Comparison of ENCODE assay signal across 1 cellular context in genomic region chr19:39130337-39131254, GRCh38.
A peak's percentile ranks its signal among the peaks of the same experiment; 100 is the strongest.
TF ChIP-seq lines count a peak whose summit lies in the region.

No MANE protein-coding gene starts in this region.

TF ChIP-seq in HEK293, 187 proteins besides CTCF, POLR2A, EP300 and RAD21 (continued from another document and continues in another):
- no peak for TF ChIP-seq ZNF350 (tag by site-specific recombination; IDR thresholded peaks at IDR 0.05)
- no peak for TF ChIP-seq PRDM1 (tag by site-specific recombination; IDR thresholded peaks at IDR 0.05)
- no peak for TF ChIP-seq SCRT1 (tag by site-specific recombination; IDR thresholded peaks at IDR 0.05; ENCODE audit: borderline replicate concordance)
- TF ChIP-seq ZNF510 (tag by site-specific recombination; IDR thresholded peaks at IDR 0.05; ENCODE audit: insufficient replicate concordance): no peak
- no peak for TF ChIP-seq ZNF473 (tag by site-specific recombination; IDR thresholded peaks at IDR 0.05)
- TF ChIP-seq ZNF148 (tag by site-specific recombination; IDR thresholded peaks at IDR 0.05; ENCODE audit: borderline replicate concordance): no peak
- no peak for TF ChIP-seq ZIC2 (tag by site-specific recombination; IDR thresholded peaks at IDR 0.05)
- TF ChIP-seq ZBTB17 (tag by site-specific recombination; IDR thresholded peaks at IDR 0.05): peak; percentile 26; the same call in 1 of the 2 replicates
- TF ChIP-seq ZNF341 (tag by site-specific recombination; IDR thresholded peaks at IDR 0.05; ENCODE audit: low read depth): 0 out of 2 replicates have a peak, but pooled peaks have one; percentile 23
- no peak for TF ChIP-seq ZNF202 (tag by site-specific recombination; IDR thresholded peaks at IDR 0.05; ENCODE audit: borderline replicate concordance)
- TF ChIP-seq, protein P1, sequence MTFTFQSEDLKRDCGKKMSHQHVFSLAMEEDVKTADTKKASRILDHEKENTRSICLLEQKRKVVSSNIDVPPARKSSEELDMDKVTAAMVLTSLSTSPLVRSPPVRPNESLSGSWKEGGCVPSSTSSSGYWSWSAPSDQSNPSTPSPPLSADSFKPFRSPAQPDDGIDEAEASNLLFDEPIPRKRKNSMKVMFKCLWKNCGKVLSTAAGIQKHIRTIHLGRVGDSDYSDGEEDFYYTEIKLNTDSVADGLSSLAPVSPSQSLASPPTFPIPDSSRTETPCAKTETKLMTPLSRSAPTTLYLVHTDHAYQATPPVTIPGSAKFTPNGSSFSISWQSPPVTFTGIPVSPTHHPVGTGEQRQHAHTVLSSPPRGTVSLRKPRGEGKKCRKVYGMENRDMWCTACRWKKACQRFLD (tag by site-specific recombination; IDR thresholded peaks at IDR 0.05): no peak
- TF ChIP-seq ZBTB21 (tag by site-specific recombination; IDR thresholded peaks at IDR 0.05): no peak
- TF ChIP-seq ZFP3 (tag by site-specific recombination; IDR thresholded peaks at IDR 0.05; ENCODE audit: low read depth): no peak
- no peak for TF ChIP-seq ZNF221 (tag by site-specific recombination; IDR thresholded peaks at IDR 0.05; ENCODE audit: borderline replicate concordance)
- TF ChIP-seq ZNF292 (tag by site-specific recombination; IDR thresholded peaks at IDR 0.05; ENCODE audit: borderline replicate concordance, low read depth): no peak
- TF ChIP-seq EGR2 (tag by site-specific recombination; IDR thresholded peaks at IDR 0.05; ENCODE audit: low read depth): peak; percentile 19; the same call in 1 of the 2 replicates
- no peak for TF ChIP-seq ZNF629 (tag by site-specific recombination; IDR thresholded peaks at IDR 0.05)
- TF ChIP-seq, protein P2, sequence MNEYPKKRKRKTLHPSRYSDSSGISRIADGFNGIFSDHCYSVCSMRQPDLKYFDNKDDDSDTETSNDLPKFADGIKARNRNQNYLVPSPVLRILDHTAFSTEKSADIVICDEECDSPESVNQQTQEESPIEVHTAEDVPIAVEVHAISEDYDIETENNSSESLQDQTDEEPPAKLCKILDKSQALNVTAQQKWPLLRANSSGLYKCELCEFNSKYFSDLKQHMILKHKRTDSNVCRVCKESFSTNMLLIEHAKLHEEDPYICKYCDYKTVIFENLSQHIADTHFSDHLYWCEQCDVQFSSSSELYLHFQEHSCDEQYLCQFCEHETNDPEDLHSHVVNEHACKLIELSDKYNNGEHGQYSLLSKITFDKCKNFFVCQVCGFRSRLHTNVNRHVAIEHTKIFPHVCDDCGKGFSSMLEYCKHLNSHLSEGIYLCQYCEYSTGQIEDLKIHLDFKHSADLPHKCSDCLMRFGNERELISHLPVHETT (tag by site-specific recombination; IDR thresholded peaks at IDR 0.05): no peak
- no peak for TF ChIP-seq ZFP41 (tag by site-specific recombination; IDR thresholded peaks at IDR 0.05; ENCODE audit: borderline replicate concordance)
- no peak for TF ChIP-seq ZNF114 (tag by site-specific recombination; IDR thresholded peaks at IDR 0.05)
- TF ChIP-seq, protein P3, sequence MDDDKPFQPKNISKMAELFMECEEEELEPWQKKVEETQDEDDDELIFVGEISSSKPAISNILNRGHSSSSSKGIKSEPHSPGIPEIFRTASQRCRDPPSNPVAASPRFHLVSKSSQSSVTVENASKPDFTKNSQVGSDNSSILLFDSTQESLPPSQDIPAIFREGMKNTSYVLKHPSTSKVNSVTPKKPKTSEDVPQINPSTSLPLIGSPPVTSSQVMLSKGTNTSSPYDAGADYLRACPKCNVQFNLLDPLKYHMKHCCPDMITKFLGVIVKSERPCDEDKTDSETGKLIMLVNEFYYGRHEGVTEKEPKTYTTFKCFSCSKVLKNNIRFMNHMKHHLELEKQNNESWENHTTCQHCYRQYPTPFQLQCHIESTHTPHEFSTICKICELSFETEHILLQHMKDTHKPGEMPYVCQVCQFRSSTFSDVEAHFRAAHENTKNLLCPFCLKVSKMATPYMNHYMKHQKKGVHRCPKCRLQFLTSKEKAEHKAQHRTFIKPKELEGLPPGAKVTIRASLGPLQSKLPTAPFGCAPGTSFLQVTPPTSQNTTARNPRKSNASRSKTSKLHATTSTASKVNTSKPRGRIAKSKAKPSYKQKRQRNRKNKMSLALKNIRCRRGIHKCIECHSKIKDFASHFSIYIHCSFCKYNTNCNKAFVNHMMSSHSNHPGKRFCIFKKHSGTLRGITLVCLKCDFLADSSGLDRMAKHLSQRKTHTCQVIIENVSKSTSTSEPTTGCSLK (tag by site-specific recombination; IDR thresholded peaks at IDR 0.05): no peak
- peak; percentile 98 for TF ChIP-seq GLIS1 (tag by site-specific recombination; IDR thresholded peaks at IDR 0.05)
- TF ChIP-seq ZXDB (tag by site-specific recombination; IDR thresholded peaks at IDR 0.05): no peak
- no peak for TF ChIP-seq PRDM2 (tag by site-specific recombination; IDR thresholded peaks at IDR 0.05; ENCODE audit: borderline replicate concordance)
- no peak for TF ChIP-seq ZNF785 (tag by site-specific recombination; IDR thresholded peaks at IDR 0.05)
- no peak for TF ChIP-seq ZNF423 (tag by site-specific recombination; IDR thresholded peaks at IDR 0.05)
- TF ChIP-seq ZFP69B (tag by site-specific recombination; IDR thresholded peaks at IDR 0.05): no peak
- TF ChIP-seq ZNF610 (tag by site-specific recombination; IDR thresholded peaks at IDR 0.05; ENCODE audit: borderline replicate concordance): no peak
- TF ChIP-seq ZNF555 (tag by site-specific recombination; conservative IDR thresholded peaks at IDR 0.05): no peak
- TF ChIP-seq ZNF768 (tag by site-specific recombination; IDR thresholded peaks at IDR 0.05): peak; percentile 99; the same call in 1 of the 2 replicates
- TF ChIP-seq, protein P4, sequence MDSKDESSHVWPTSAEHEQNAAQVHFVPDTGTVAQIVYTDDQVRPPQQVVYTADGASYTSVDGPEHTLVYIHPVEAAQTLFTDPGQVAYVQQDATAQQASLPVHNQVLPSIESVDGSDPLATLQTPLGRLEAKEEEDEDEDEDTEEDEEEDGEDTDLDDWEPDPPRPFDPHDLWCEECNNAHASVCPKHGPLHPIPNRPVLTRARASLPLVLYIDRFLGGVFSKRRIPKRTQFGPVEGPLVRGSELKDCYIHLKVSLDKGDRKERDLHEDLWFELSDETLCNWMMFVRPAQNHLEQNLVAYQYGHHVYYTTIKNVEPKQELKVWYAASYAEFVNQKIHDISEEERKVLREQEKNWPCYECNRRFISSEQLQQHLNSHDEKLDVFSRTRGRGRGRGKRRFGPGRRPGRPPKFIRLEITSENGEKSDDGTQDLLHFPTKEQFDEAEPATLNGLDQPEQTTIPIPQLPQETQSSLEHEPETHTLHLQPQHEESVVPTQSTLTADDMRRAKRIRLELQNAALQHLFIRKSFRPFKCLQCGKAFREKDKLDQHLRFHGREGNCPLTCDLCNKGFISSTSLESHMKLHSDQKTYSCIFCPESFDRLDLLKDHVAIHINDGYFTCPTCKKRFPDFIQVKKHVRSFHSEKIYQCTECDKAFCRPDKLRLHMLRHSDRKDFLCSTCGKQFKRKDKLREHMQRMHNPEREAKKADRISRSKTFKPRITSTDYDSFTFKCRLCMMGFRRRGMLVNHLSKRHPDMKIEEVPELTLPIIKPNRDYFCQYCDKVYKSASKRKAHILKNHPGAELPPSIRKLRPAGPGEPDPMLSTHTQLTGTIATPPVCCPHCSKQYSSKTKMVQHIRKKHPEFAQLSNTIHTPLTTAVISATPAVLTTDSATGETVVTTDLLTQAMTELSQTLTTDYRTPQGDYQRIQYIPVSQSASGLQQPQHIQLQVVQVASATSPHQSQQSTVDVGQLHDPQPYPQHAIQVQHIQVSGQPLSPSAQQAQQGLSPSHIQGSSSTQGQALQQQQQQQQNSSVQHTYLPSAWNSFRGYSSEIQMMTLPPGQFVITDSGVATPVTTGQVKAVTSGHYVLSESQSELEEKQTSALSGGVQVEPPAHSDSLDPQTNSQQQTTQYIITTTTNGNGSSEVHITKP (tag by site-specific recombination; IDR thresholded peaks at IDR 0.05): no peak
- no peak for TF ChIP-seq ZNF23 (tag by site-specific recombination; IDR thresholded peaks at IDR 0.05; ENCODE audit: borderline replicate concordance)
- no peak for TF ChIP-seq ZNF747 (tag by site-specific recombination; IDR thresholded peaks at IDR 0.05)
- no peak for TF ChIP-seq ZNF10 (tag by site-specific recombination; IDR thresholded peaks at IDR 0.05)
- no peak for TF ChIP-seq TRIM28 (IDR thresholded peaks at IDR 0.05; ENCODE audit: borderline replicate concordance, low read length)
- TF ChIP-seq ZNF548 (tag by site-specific recombination; IDR thresholded peaks at IDR 0.05): no peak
- TF ChIP-seq YY1 (tag by site-specific recombination; IDR thresholded peaks at IDR 0.05): no peak
- TF ChIP-seq ZNF791 (tag by site-specific recombination; IDR thresholded peaks at IDR 0.05): no peak
- peak; percentile 17; the same call in 1 of the 2 replicates for TF ChIP-seq ZFHX2 (tag by site-specific recombination; conservative IDR thresholded peaks at IDR 0.05)
- TF ChIP-seq, protein P5, sequence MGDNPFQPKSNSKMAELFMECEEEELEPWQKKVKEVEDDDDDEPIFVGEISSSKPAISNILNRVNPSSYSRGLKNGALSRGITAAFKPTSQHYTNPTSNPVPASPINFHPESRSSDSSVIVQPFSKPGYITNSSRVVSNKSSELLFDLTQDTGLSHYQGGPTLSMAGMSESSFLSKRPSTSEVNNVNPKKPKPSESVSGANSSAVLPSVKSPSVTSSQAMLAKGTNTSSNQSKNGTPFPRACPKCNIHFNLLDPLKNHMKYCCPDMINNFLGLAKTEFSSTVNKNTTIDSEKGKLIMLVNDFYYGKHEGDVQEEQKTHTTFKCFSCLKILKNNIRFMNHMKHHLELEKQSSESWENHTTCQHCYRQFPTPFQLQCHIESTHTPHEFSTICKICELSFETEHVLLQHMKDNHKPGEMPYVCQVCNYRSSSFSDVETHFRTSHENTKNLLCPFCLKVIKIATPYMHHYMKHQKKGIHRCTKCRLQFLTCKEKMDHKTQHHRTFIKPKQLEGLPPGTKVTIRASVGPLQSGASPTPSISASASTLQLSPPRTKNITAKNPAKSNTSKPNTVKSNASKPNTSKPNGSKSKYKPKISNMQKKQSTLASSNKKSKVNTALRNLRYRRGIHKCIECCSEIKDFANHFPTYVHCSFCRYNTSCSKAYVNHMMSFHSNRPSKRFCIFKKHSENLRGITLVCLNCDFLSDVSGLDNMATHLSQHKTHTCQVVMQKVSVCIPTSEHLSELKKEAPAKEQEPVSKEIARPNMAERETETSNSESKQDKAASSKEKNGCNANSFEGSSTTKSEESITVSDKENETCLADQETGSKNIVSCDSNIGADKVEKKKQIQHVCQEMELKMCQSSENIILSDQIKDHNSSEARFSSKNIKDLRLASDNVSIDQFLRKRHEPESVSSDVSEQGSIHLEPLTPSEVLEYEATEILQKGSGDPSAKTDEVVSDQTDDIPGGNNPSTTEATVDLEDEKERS (tag by site-specific recombination; IDR thresholded peaks at IDR 0.05): no peak
- no peak for TF ChIP-seq ZNF843 (tag by site-specific recombination; IDR thresholded peaks at IDR 0.05)
- TF ChIP-seq SP2 (tag by site-specific recombination; IDR thresholded peaks at IDR 0.05): no peak
- TF ChIP-seq FEZF1 (tag by site-specific recombination; IDR thresholded peaks at IDR 0.05): no peak
- no peak for TF ChIP-seq KLF9 (tag by site-specific recombination; IDR thresholded peaks at IDR 0.05; ENCODE audit: low read depth)
